Comparison of ENCODE assay signal across 25 cellular contexts in genomic region chr12:9036227-9036626, GRCh38. TPM values are rescaled to one million over a fixed set of nuclear protein-coding genes. Genes with fewer than 3 reads are reported as not detected.
DNase-seq lines count a peak whose midpoint lies in the region; ATAC-seq, FAIRE-seq and TF ChIP-seq lines count a peak whose summit lies in the region.
"Had no signal": no experiment of that assay in that cellular context is flagged by ENCODE, and none has a peak within 500 bp of the region (broad histone marks: within the 10 kb centered on the region; RNA-seq: fewer than 3 reads in every experiment).

No MANE protein-coding gene starts in this region.

- H3K9me3 ChIP-seq in pancreas = no peaks in the 10 kb centered on the region
- H3K9me3 ChIP-seq: BLaER1, HAP-1 had no signal

- CTCF ChIA-PET in T-cell (lab: Charles Lee) = interaction anchor here (1.1 to 4.1 kb wide), 5 partner anchors 15 to 117 kb away, joined by 3 to 107 read pairs (median 6); partner anchors contain the start of gene M6PR (in 1 of the 2)

- no peak overlapping the region for H3K4me3 Mint-ChIP-seq in natural killer cell treated with Interleukin-12 subunit alpha and Interleukin-12 subunit beta and Interleukin-15 and Interleukin-18, amount 100 ng/mL, for 72 hours
- no peak overlapping the region for H3K4me3 Mint-ChIP-seq in natural killer cell
- no peak overlapping the region for H3K4me3 Mint-ChIP-seq in T-cell
- H3K4me3 Mint-ChIP-seq in immature natural killer cell = no peak overlapping the region
- H3K4me3 Mint-ChIP-seq: B cell, HFFc6 had no signal

- no peaks in the 10 kb centered on the region for H3K27me3 ChIP-seq in pancreas
- H3K27me3 ChIP-seq: BLaER1 had no signal

- TF ChIP-seq CTCF in natural killer cell (IDR thresholded peaks at IDR 0.05) (no peak), pancreas (IDR thresholded peaks at IDR 0.05) (no peak)

- H3K4me3 ChIP-seq in pancreas = no peak overlapping the region
- H3K4me3 ChIP-seq: BLaER1, HAP-1 had no signal

- FAIRE-seq in pancreas (lab: Jason Lieb, UNC) = no peak
- FAIRE-seq: A204.1, D721Med, GM12891, GM18507, H54 had no signal

- intact Hi-C loops in natural killer cell (cut with micrococcal nuclease) (no loop called here), pancreas (cut with DNase I) (loop anchor here in 2 of 3 donors (10.0 kb wide), 2 partner anchors 81 to 381 kb away; no protein-coding TSS in a partner anchor), left ventricle myocardium superior (cut with micrococcal nuclease) (no loop called here)

- no peaks in the 10 kb centered on the region for H3K36me3 Mint-ChIP-seq in natural killer cell treated with Interleukin-12 subunit alpha and Interleukin-12 subunit beta and Interleukin-15 and Interleukin-18, amount 100 ng/mL, for 72 hours
- H3K36me3 Mint-ChIP-seq in natural killer cell (peaks cover 11% of the 10 kb centered on the region), T-cell (peaks cover 25% of the 10 kb centered on the region), immature natural killer cell (peaks cover 5 to 14% (median 12%) of the 10 kb centered on the region in 3 donors)

- no peak for ATAC-seq in natural killer cell treated with Interleukin-12 subunit alpha and Interleukin-12 subunit beta and Interleukin-15 and Interleukin-18, amount 100 ng/mL, for 72 hours
- ATAC-seq in natural killer cell = no peak
- ATAC-seq in T-cell (replicated peaks in 1 of 4) = no peak
- ATAC-seq in pancreas = peak; percentile 38 to 80 (median 70)
- no peak for ATAC-seq in left ventricle myocardium superior
- no peak for ATAC-seq in HG02870 (IDR thresholded peaks at IDR 0.05; ENCODE audit: unreplicated experiment)

- peaks cover 0 to 7% (median 0%) of the 10 kb centered on the region in 3 donors for H3K4me1 ChIP-seq in pancreas
- H3K4me1 ChIP-seq: BLaER1, HAP-1 had no signal

- no peaks in the 10 kb centered on the region for H3K36me3 ChIP-seq in pancreas
- H3K36me3 ChIP-seq: BLaER1, HAP-1 had no signal

- no peaks in the 10 kb centered on the region for H3K27me3 Mint-ChIP-seq in natural killer cell treated with Interleukin-12 subunit alpha and Interleukin-12 subunit beta and Interleukin-15 and Interleukin-18, amount 100 ng/mL, for 72 hours
- no peaks in the 10 kb centered on the region for H3K27me3 Mint-ChIP-seq in natural killer cell (ENCODE audit: low read depth in 2 of 2)
- H3K27me3 Mint-ChIP-seq in T-cell = no peaks in the 10 kb centered on the region
- peaks cover 0 to 3% (median 0%) of the 10 kb centered on the region in 3 donors for H3K27me3 Mint-ChIP-seq in immature natural killer cell (ENCODE audit: low read depth in 3 of 3)
- H3K27me3 Mint-ChIP-seq: B cell had no signal

- 38 to 40% methylated on average over 6 of the region's 6 CpGs for WGBS in pancreas, 2 donors

- peaks cover 37 to 46% of the 10 kb centered on the region in 2 donors for H3K4me1 Mint-ChIP-seq in natural killer cell treated with Interleukin-12 subunit alpha and Interleukin-12 subunit beta and Interleukin-15 and Interleukin-18, amount 100 ng/mL, for 72 hours (ENCODE audit: low read depth in 2 of 2)
- H3K4me1 Mint-ChIP-seq in natural killer cell = peaks cover 39 to 51% of the 10 kb centered on the region in 2 donors
- H3K4me1 Mint-ChIP-seq in T-cell = peaks cover 56 to 77% (median 75%) of the 10 kb centered on the region in 3 donors
- H3K4me1 Mint-ChIP-seq in immature natural killer cell = peaks cover 60 to 70% of the 10 kb centered on the region in 2 donors
- H3K4me1 Mint-ChIP-seq: B cell had no signal

- no peaks in the 10 kb centered on the region for H3K9me3 Mint-ChIP-seq in natural killer cell treated with Interleukin-12 subunit alpha and Interleukin-12 subunit beta and Interleukin-15 and Interleukin-18, amount 100 ng/mL, for 72 hours
- H3K9me3 Mint-ChIP-seq in natural killer cell (no peaks in the 10 kb centered on the region), T-cell (no peaks in the 10 kb centered on the region), immature natural killer cell (no peaks in the 10 kb centered on the region)
- H3K9me3 Mint-ChIP-seq: HFFc6 had no signal

- peak overlapping the region in 1 of 4 donors; percentile 32 for H3K27ac ChIP-seq in pancreas
- H3K27ac ChIP-seq: 22Rv1, BLaER1, C4-2B had no signal

- POLR2A ChIA-PET in T-cell (lab: Charles Lee) = no interaction called here

- DNase-seq in natural killer cell treated with Interleukin-12 subunit alpha and Interleukin-12 subunit beta and Interleukin-15 and Interleukin-18, amount 100 ng/mL, for 72 hours (ENCODE audit: low spot score) = no peak
- DNase-seq in natural killer cell (no peak), T-cell (no peak), immature natural killer cell (no peak), pancreas (peak in 3 of 6 donors; percentile 14), left ventricle myocardium superior (no peak)
- no peak for DNase-seq in activated naive CD4-positive, alpha-beta T cell treated with anti-CD3 and anti-CD28 coated beads, Interleukin-2, amount 50 U/mL, for 16 hours
- DNase-seq: CD4-positive, CD25-positive, alpha-beta regulatory T cell; DMS 273 treated with DMSO at 0.1 percent for 48 hours; DMS53; DMS79 treated with DMSO at 0.1 percent for 48 hours; GF-D8; GOT3; HFFc6 had no signal

- H3K27ac Mint-ChIP-seq in natural killer cell treated with Interleukin-12 subunit alpha and Interleukin-12 subunit beta and Interleukin-15 and Interleukin-18, amount 100 ng/mL, for 72 hours = peak overlapping the region; percentile 11 to 51
- H3K27ac Mint-ChIP-seq in natural killer cell (peak overlapping the region in 1 of 2 donors; percentile 53), T-cell (peak overlapping the region; percentile 90 to 91), immature natural killer cell (peak overlapping the region in 4 of 6 donors; percentile 16 to 72 (median 46))
- H3K27ac Mint-ChIP-seq: B cell, HFFc6 had no signal

RNA-seq across cellular contexts. Expression of gene KLRG1, which starts 46.9 kb away (rescaled TPM):
- 10 to 100 TPM in 1 of 2 donors, 1 to 10 TPM in 1; 6.7 to 23.2 TPM for total RNA-seq in natural killer cell treated with Interleukin-12 subunit alpha and Interleukin-12 subunit beta and Interleukin-15 and Interleukin-18, amount 100 ng/mL, for 72 hours
- 100 to 1,000 TPM in 1 of 3 donors, 10 to 100 TPM in 2; 76.3 to 165 (median 86.2) TPM for total RNA-seq in natural killer cell
- total RNA-seq in T-cell = 10 to 100 TPM; 11.9 to 80.4 (median 28.0) TPM
- 100 to 1,000 TPM; 183 to 569 (median 308) TPM for polyA plus RNA-seq in immature natural killer cell
- total RNA-seq in pancreas = 1 to 10 TPM in 3 of 6 donors, under 1 TPM in 3; 0.38 to 1.4 (median 1.1) TPM
- 1 to 10 TPM in 1 of 2 donors, under 1 TPM in 1; 0.38 to 1.1 TPM for polyA plus RNA-seq in pancreas
- total RNA-seq in left ventricle myocardium superior = 5.6 TPM

Comparison
In these comparisons a context has a peak if more than half of its experiments do, and no peak if none do; other contexts are left out.
1. ATAC-seq: peak in pancreas (4 of 4); none in natural killer cell treated with Interleukin-12 subunit alpha and Interleukin-12 subunit beta and Interleukin-15 and Interleukin-18, amount 100 ng/mL, for 72 hours (0 of 2), natural killer cell (0 of 3), T-cell (0 of 4), left ventricle myocardium superior (single experiment) and HG02870 (single experiment).
2. intact Hi-C loops: an anchor here in pancreas (10.0 kb wide); none called in natural killer cell and left ventricle myocardium superior.